ENCODE assay signal across 8 cellular contexts in genomic region chr14:49766839-49767238, GRCh38. TPM values are rescaled to one million over a fixed set of nuclear protein-coding genes. Genes with fewer than 3 reads are reported as not detected.
DNase-seq lines count a peak whose midpoint lies in the region; ATAC-seq and TF ChIP-seq lines count a peak whose summit lies in the region.

No MANE protein-coding gene starts in this region.

- H3K79me2 ChIP-seq in SK-N-SH (ENCODE audit: insufficient read depth) = peaks cover 35% of the 10 kb centered on the region

- H3K4me2 ChIP-seq in SK-N-SH (peak overlapping the region; percentile 91), skeletal muscle satellite cell (ENCODE audit: low read length) (peak overlapping the region; percentile 100)

- TF ChIP-seq EP300 in SK-N-SH (IDR thresholded peaks at IDR 0.05; ENCODE audit: borderline replicate concordance in 1 of 2, low read depth in 1 of 2, low read length in 1 of 2) (no peak), gastroesophageal sphincter (IDR thresholded peaks at IDR 0.05) (no peak)

- H2AFZ ChIP-seq in SK-N-SH (ENCODE audit: low read depth) = peak overlapping the region; percentile 97

- H3K4me3 ChIP-seq in SK-N-SH (ENCODE audit: low read depth in 2 of 2, low read length in 1 of 2) = peak overlapping the region; percentile 85 to 97
- peak overlapping the region; percentile 63 for H3K4me3 ChIP-seq in WI38 (ENCODE audit: low read depth, low read length)
- H3K4me3 ChIP-seq in gastroesophageal sphincter = peak overlapping the region; percentile 87 to 98
- H3K4me3 ChIP-seq in skeletal muscle satellite cell (ENCODE audit: low read length) = peak overlapping the region; percentile 95

- H3K27me3 ChIP-seq in SK-N-SH (ENCODE audit: insufficient read depth) = no peaks in the 10 kb centered on the region
- H3K27me3 ChIP-seq in gastroesophageal sphincter = no peaks in the 10 kb centered on the region
- no peaks in the 10 kb centered on the region for H3K27me3 ChIP-seq in skeletal muscle satellite cell (ENCODE audit: control insufficient read depth, insufficient read depth, low read length)

- H3K4me1 ChIP-seq in SK-N-SH (ENCODE audit: control insufficient read depth in 1 of 2, insufficient read depth in 2 of 2, low read depth in 1 of 2, low read length in 1 of 2) = peaks cover 13 to 16% of the 10 kb centered on the region in 2 experiments; a peak in 3 of 4 replicates
- H3K4me1 ChIP-seq in gastroesophageal sphincter = peaks cover 0 to 38% (median 23%) of the 10 kb centered on the region in 3 donors
- peaks cover 23% of the 10 kb centered on the region for H3K4me1 ChIP-seq in skeletal muscle satellite cell (ENCODE audit: control insufficient read depth, insufficient read depth, low read length)

- TF ChIP-seq RAD21 in SK-N-SH (IDR thresholded peaks at IDR 0.05; ENCODE audit: low read length) = no peak

- CTCF ChIA-PET in SK-N-SH (lab: Yijun Ruan, JAX) (interaction anchor here (0.7 to 2.6 kb wide), 12 partner anchors 15 to 305 kb away, joined by 3 to 17 read pairs (median 4); partner anchors contain the start of genes DNAAF2 and KLHDC1), GM10248 (lab: Yijun Ruan, JAX) (interaction anchor here (1.0 to 3.9 kb wide), 8 partner anchors 9 to 546 kb away, joined by 3 to 14 read pairs (median 4); partner anchors contain the start of gene DNAAF2)

- TF ChIP-seq POLR2A in gastroesophageal sphincter (IDR thresholded peaks at IDR 0.05) = no peak

- ATAC-seq in SK-N-SH treated with all-trans-retinoic acid at 6 μM for 48 hours (no peak), gastroesophageal sphincter (no peak), HG03469 (IDR thresholded peaks at IDR 0.05; ENCODE audit: unreplicated experiment) (no peak)

- no peak for TF ChIP-seq CTCF in SK-N-SH (IDR thresholded peaks at IDR 0.05)
- TF ChIP-seq CTCF in WI38 (IDR thresholded peaks at IDR 0.05; ENCODE audit: low read depth, low read length) = no peak
- no peak for TF ChIP-seq CTCF in gastroesophageal sphincter (IDR thresholded peaks at IDR 0.05)
- no peak for TF ChIP-seq CTCF in GM10248 (IDR thresholded peaks at IDR 0.05; ENCODE audit: control extremely low read depth, extremely low read depth, low read depth, missing control alignments)

- peaks cover 18% of the 10 kb centered on the region for H3F3A ChIP-seq in SK-N-SH (replicated peaks; ENCODE audit: insufficient read depth)

- H3K9ac ChIP-seq in SK-N-SH (peak overlapping the region; percentile 100), skeletal muscle satellite cell (ENCODE audit: low read depth, low read length) (peak overlapping the region; percentile 99)

- H4K20me1 ChIP-seq in SK-N-SH (ENCODE audit: insufficient read depth) = no peaks in the 10 kb centered on the region; the same call in 1 of the 2 replicates

- WGBS in SK-N-SH (ENCODE audit: low lambda C conversion rate) = 96% methylated on average over 10 of the region's 10 CpGs
- WGBS in gastroesophageal sphincter (ENCODE audit: low coverage in 1 of 2), 2 donors = 71 to 76% methylated on average over 6 of the region's 10 CpGs

- H3K9me3 ChIP-seq in SK-N-SH = no peaks in the 10 kb centered on the region
- H3K9me3 ChIP-seq in gastroesophageal sphincter = no peaks in the 10 kb centered on the region
- H3K9me3 ChIP-seq in skeletal muscle satellite cell (replicated peaks; ENCODE audit: low read length) = no peaks in the 10 kb centered on the region

- POLR2A ChIA-PET in SK-N-SH (lab: Yijun Ruan, JAX) = interaction anchor here (0.6 to 2.1 kb wide), 5 partner anchors 74 to 168 kb away, joined by 4 to 27 read pairs (median 9); partner anchors contain the start of genes DNAAF2, KLHDC1, LRR1 and POLE2
- POLR2A ChIA-PET in GM10248 (lab: Yijun Ruan, JAX) = interaction anchor here (0.5 to 3.2 kb wide), 5 partner anchors 36 to 1108 kb away, joined by 3 to 9 read pairs (median 5); partner anchors contain the start of genes DNAAF2 and VCPKMT

- peaks cover 0 to 5% of the 10 kb centered on the region in 2 experiments for H3K36me3 ChIP-seq in SK-N-SH (replicated peaks in 1 of 2; ENCODE audit: control insufficient read depth in 1 of 2, insufficient read depth in 2 of 2, low read length in 1 of 2)
- H3K36me3 ChIP-seq in gastroesophageal sphincter = peaks cover 0 to 9% of the 10 kb centered on the region in 2 donors
- H3K36me3 ChIP-seq in skeletal muscle satellite cell (ENCODE audit: insufficient read depth, low read length) = peaks cover under 1% of the 10 kb centered on the region

- H3K27ac ChIP-seq in SK-N-SH (ENCODE audit: low read depth in 2 of 2, low read length in 1 of 2) (peak overlapping the region; percentile 96), gastroesophageal sphincter (peak overlapping the region; percentile 90 to 98 (median 96))

- DNase-seq in SK-N-SH (peak; percentile 17), GM10248 (ENCODE audit: extremely low spot score) (no peak), OCI-M1 (lab: John Stamatoyannopoulos, UW) (no peak)

- no peaks in the 10 kb centered on the region for H3K9me2 ChIP-seq in SK-N-SH

TF ChIP-seq in SK-N-SH, 30 proteins besides CTCF, POLR2A, EP300 and RAD21:
- no peak for TF ChIP-seq GABPA (IDR thresholded peaks at IDR 0.05; ENCODE audit: low read depth)
- no peak for TF ChIP-seq NFIC (IDR thresholded peaks at IDR 0.05; ENCODE audit: borderline replicate concordance)
- TF ChIP-seq SIN3A (IDR thresholded peaks at IDR 0.05; ENCODE audit: borderline replicate concordance, low read depth, low read length) = no peak

TF ChIP-seq in SK-N-SH treated with all-trans-retinoic acid at 6 μM for 48 hours, 23 proteins besides CTCF, POLR2A, EP300 and RAD21:
- TF ChIP-seq SNAI2 (CRISPR knock-in tag; IDR thresholded peaks at IDR 0.05) = no peak
- TF ChIP-seq ISL1 (CRISPR knock-in tag; IDR thresholded peaks at IDR 0.05) = no peak
- TF ChIP-seq TSHZ2 (CRISPR knock-in tag; IDR thresholded peaks at IDR 0.05) = no peak
- no peak for TF ChIP-seq ZFP3 (CRISPR knock-in tag; IDR thresholded peaks at IDR 0.05)
- no peak for TF ChIP-seq ZNF8 (CRISPR knock-in tag; IDR thresholded peaks at IDR 0.05)
- TF ChIP-seq TOX (CRISPR knock-in tag; IDR thresholded peaks at IDR 0.05; ENCODE audit: borderline replicate concordance) = no peak
- TF ChIP-seq PPARA (CRISPR knock-in tag; IDR thresholded peaks at IDR 0.05; ENCODE audit: borderline replicate concordance) = no peak
TF ChIP-seq in SK-N-SH treated with all-trans-retinoic acid at 6 μM for 48 hours: peak in this region for 0.

RNA-seq across cellular contexts. Expression of gene KLHDC2, which starts 1.1 kb away (rescaled TPM):
- 41.1 and 52.0 TPM in 2 replicates for polyA plus RNA-seq in SK-N-SH (2012; rRNA removed)
- polyA plus RNA-seq in SK-N-SH (2012; cell fraction: cytosol; rRNA removed) = 43.9 and 45.2 TPM in 2 replicates
- polyA plus RNA-seq in SK-N-SH (2012; cell fraction: nucleus; rRNA removed) = 55.1 and 101 TPM in 2 replicates
- total RNA-seq in gastroesophageal sphincter = 100 to 1,000 TPM in 1 of 4 donors, 10 to 100 TPM in 3; 72.3 to 113 (median 97.1) TPM
- 31.9 and 42.4 TPM in 2 replicates for total RNA-seq in skeletal muscle satellite cell (2012; rRNA removed)
